8 cellular contexts compared by ENCODE assay signal in the genomic region with DNA sequence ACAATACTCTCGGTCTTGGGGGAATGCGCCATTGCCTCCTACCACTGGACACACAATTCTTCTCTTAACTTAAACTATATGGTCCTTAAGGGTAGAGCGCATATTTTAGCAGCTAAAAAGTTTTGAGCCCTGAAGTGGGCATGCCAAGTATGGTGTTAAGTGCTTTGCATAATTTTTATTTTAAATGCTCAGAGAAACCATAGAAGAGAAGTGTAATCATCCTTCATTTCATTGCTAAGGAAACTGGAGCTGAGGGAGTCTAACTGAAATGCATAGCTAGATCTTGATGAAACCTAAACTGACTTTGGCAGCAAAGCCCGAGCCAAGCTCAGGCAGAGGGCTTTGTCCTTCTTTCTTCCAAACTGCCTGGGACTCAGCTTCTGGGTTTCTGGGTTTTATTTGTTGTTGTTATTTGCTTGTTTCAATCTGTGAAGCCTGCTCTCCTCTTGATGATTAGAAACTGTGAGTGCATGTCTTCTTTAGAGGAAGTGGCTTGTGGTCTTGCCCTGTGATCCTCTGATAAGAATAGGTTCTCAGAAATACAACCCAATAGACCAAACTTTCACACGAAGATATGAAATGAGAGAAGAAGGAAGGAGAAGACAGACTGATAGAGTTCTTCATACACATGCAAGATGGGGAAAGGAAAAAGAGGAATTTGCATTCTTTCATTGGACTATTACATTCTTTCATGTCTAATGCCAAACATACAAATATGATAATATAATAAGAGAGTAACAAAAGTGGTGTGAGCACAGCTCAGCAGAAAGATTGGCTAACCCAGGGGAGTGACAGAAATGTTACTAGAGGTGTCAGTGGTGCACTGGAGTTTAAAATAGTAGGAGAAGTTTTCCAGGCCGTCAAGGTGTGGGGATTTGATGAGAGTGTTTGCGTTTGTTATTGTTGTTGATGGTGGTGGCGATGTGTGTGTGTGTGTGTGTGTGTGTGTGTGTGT. TPM values are rescaled to one million over a fixed set of nuclear protein-coding genes. Genes with fewer than 3 reads are reported as not detected.
A peak's percentile ranks its signal among the peaks of the same experiment; 100 is the strongest.
DNase-seq lines count a peak whose midpoint lies in the region; ATAC-seq lines count a peak whose summit lies in the region.

No MANE protein-coding gene starts in this region.

- peaks cover 38% of the 10 kb centered on the region for H3K9me3 Mint-ChIP-seq in activated CD8-positive, alpha-beta T cell treated with anti-CD3 and anti-CD28 coated beads, Interleukin-2, amount 10 ng/mL, durations not matched to agents 7 days and 5 days (ENCODE audit: insufficient read depth)

- DNase-seq in CMK (ENCODE audit: low read depth) (peak; percentile 79), left ventricle myocardium superior (no peak), AG20443 (ENCODE audit: low spot score) (no peak), NCI-H2196 treated with DMSO at 0.1 percent for 48 hours (lab: John Stamatoyannopoulos, UW; ENCODE audit: unreplicated experiment) (no peak), NCI-H2196 (lab: John Stamatoyannopoulos, UW; ENCODE audit: unreplicated experiment) (no peak)
- DNase-seq in activated CD8-positive, alpha-beta T cell treated with anti-CD3 and anti-CD28 coated beads, Interleukin-2, amount 10 ng/mL, durations not matched to agents 7 days and 5 days = peak; percentile 87

- CTCF ChIA-PET in activated CD8-positive, alpha-beta T cell treated with anti-CD3 and anti-CD28 coated beads, Interleukin-2, amount 10 ng/mL, durations not matched to agents 7 days and 5 days (lab: Charles Lee) = interaction anchor here (0.6 to 7.4 kb wide), 10 partner anchors 7 to 135 kb away, joined by 3 to 51 read pairs (median 10); a partner anchor contains a TSS

- H3K4me1 Mint-ChIP-seq in activated CD8-positive, alpha-beta T cell treated with anti-CD3 and anti-CD28 coated beads, Interleukin-2, amount 10 ng/mL, durations not matched to agents 7 days and 5 days (ENCODE audit: low read depth) = peaks cover 89% of the 10 kb centered on the region

- intact Hi-C loops in left ventricle myocardium superior (cut with micrococcal nuclease) = no loop called here

- no peaks in the 10 kb centered on the region for H3K27me3 Mint-ChIP-seq in activated CD8-positive, alpha-beta T cell treated with anti-CD3 and anti-CD28 coated beads, Interleukin-2, amount 10 ng/mL, durations not matched to agents 7 days and 5 days (ENCODE audit: low read depth)

- H3K4me3 Mint-ChIP-seq in activated CD8-positive, alpha-beta T cell treated with anti-CD3 and anti-CD28 coated beads, Interleukin-2, amount 10 ng/mL, durations not matched to agents 7 days and 5 days = peak overlapping the region; percentile 41

- POLR2A ChIA-PET in activated CD8-positive, alpha-beta T cell treated with anti-CD3 and anti-CD28 coated beads, Interleukin-2, amount 10 ng/mL, durations not matched to agents 7 days and 5 days (lab: Charles Lee) = interaction anchor here (0.7 to 12.1 kb wide), 7 partner anchors 10 to 542 kb away, joined by 3 to 188 read pairs (median 5); a partner anchor contains a TSS

- ATAC-seq in GM19452 (IDR thresholded peaks at IDR 0.05; ENCODE audit: unreplicated experiment) = peak; percentile 99
- ATAC-seq in HG03432 (IDR thresholded peaks at IDR 0.05; ENCODE audit: unreplicated experiment) = peak; percentile 99
- peak; percentile 76 for ATAC-seq in activated CD8-positive, alpha-beta T cell treated with anti-CD3 and anti-CD28 coated beads, Interleukin-2, amount 10 ng/mL, durations not matched to agents 7 days and 5 days
- ATAC-seq in left ventricle myocardium superior = no peak

- H3K36me3 Mint-ChIP-seq in activated CD8-positive, alpha-beta T cell treated with anti-CD3 and anti-CD28 coated beads, Interleukin-2, amount 10 ng/mL, durations not matched to agents 7 days and 5 days (ENCODE audit: low read depth) = peaks cover 89% of the 10 kb centered on the region

- peak overlapping the region; percentile 93 for H3K27ac Mint-ChIP-seq in activated CD8-positive, alpha-beta T cell treated with anti-CD3 and anti-CD28 coated beads, Interleukin-2, amount 10 ng/mL, durations not matched to agents 7 days and 5 days

RNA-seq across cellular contexts. Expression of a gene that starts 7.5 kb away (rescaled TPM):
- total RNA-seq in activated CD8-positive, alpha-beta T cell treated with anti-CD3 and anti-CD28 coated beads, Interleukin-2, amount 10 ng/mL, durations not matched to agents 7 days and 5 days = 10 to 100 TPM; 76.9 to 87.0 TPM
- 15.6 TPM for total RNA-seq in left ventricle myocardium superior

RNA-seq across cellular contexts. Expression of a gene that starts 32.1 kb away (rescaled TPM):
- 10 to 100 TPM; 72.4 to 74.5 TPM for total RNA-seq in activated CD8-positive, alpha-beta T cell treated with anti-CD3 and anti-CD28 coated beads, Interleukin-2, amount 10 ng/mL, durations not matched to agents 7 days and 5 days
- total RNA-seq in left ventricle myocardium superior = 4.8 TPM

RNA-seq across cellular contexts. Expression of a gene that starts 44.0 kb away (rescaled TPM):
- total RNA-seq in activated CD8-positive, alpha-beta T cell treated with anti-CD3 and anti-CD28 coated beads, Interleukin-2, amount 10 ng/mL, durations not matched to agents 7 days and 5 days = 10 to 100 TPM; 84.0 to 90.8 TPM
- total RNA-seq in left ventricle myocardium superior = 3.9 TPM

Comparison
In these comparisons a context has a peak if more than half of its experiments do, and no peak if none do; other contexts are left out.
1. DNase-seq: peak in CMK (single experiment) and activated CD8-positive, alpha-beta T cell treated with anti-CD3 and anti-CD28 coated beads, Interleukin-2, amount 10 ng/mL, durations not matched to agents 7 days and 5 days (single experiment); none in left ventricle myocardium superior (single experiment), AG20443 (single experiment), NCI-H2196 treated with DMSO at 0.1 percent for 48 hours (single experiment) and NCI-H2196 (single experiment).
2. RNA of a gene that starts 32.1 kb away (total RNA-seq): 72.4 to 74.5 TPM in activated CD8-positive, alpha-beta T cell treated with anti-CD3 and anti-CD28 coated beads, Interleukin-2, amount 10 ng/mL, durations not matched to agents 7 days and 5 days; 4.8 TPM in left ventricle myocardium superior (single experiment); every median in the first group is over 10 times any median in the second.
3. RNA of a gene that starts 44.0 kb away (total RNA-seq): 84.0 to 90.8 TPM in activated CD8-positive, alpha-beta T cell treated with anti-CD3 and anti-CD28 coated beads, Interleukin-2, amount 10 ng/mL, durations not matched to agents 7 days and 5 days; 3.9 TPM in left ventricle myocardium superior (single experiment); every median in the first group is over 10 times any median in the second.